In genomic region chr13:102812616-102813287, GRCh38 we compare ENCODE assay signal across 1 cellular context.
TF ChIP-seq lines count a peak whose summit lies in the region.

No MANE protein-coding gene starts in this region.

TF ChIP-seq in WTC11, 78 proteins besides CTCF, POLR2A, EP300 and RAD21 (continued from another document):
- TF ChIP-seq ZNF512 (CRISPR knock-in tag; IDR thresholded peaks at IDR 0.05; ENCODE audit: borderline replicate concordance) (no peak), ATF1 (CRISPR knock-in tag; IDR thresholded peaks at IDR 0.05) (no peak), CDX4 (CRISPR knock-in tag; IDR thresholded peaks at IDR 0.05; ENCODE audit: borderline replicate concordance) (no peak), SOX15 (CRISPR knock-in tag; IDR thresholded peaks at IDR 0.05) (no peak), TP53 (CRISPR knock-in tag; IDR thresholded peaks at IDR 0.05) (no peak), SMAD3 (CRISPR knock-in tag; IDR thresholded peaks at IDR 0.05; ENCODE audit: borderline replicate concordance) (no peak), ZBTB21 (CRISPR knock-in tag; IDR thresholded peaks at IDR 0.05; ENCODE audit: borderline replicate concordance) (no peak)
